ENCODE assay signal across 31 cellular contexts in the genomic region with DNA sequence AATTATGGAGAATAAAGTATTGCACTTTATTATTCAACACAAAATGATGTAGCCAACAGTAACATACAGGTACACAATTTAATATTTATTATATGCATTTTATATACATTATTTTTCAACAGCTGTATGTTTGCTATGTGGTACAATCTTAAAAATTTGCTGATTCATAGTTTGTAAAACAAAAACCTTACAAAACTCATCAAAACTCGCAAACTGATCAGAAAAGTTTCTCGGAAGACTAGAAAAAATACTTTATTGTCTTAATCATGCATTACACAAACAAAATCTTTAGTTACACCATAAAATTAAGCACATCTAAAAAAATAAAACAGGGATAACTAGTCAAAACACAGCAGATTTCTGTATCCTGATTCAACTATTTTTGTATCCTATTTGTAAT.
"Had no signal": no experiment of that assay in that cellular context is flagged by ENCODE, and none has a peak within 500 bp of the region (broad histone marks: within the 10 kb centered on the region; RNA-seq: fewer than 3 reads in every experiment).

No MANE protein-coding gene starts in this region.

- ATAC-seq: activated CD4-positive, CD25-positive, alpha-beta regulatory T cell treated with anti-CD3 and anti-CD28 coated beads, Interleukin-2, amount 50 U/mL, for 24 hours; activated CD8-positive, alpha-beta T cell treated with anti-CD3 and anti-CD28 coated beads for 36 hours; activated T-cell treated with anti-CD3 and anti-CD28 coated beads, Interleukin-2, amount 50 U/mL, for 4 hours; activated T-helper 17 cell treated with anti-CD3 and anti-CD28 coated beads, Interleukin-2, amount 50 U/mL, for 72 hours; foreskin keratinocyte; gastrocnemius medialis; heart left ventricle; T-helper 17 cell had no signal

- DNase-seq: activated B cell treated with CpG ODN at 0.5 μM for 24 hours; activated CD4-positive, alpha-beta T cell treated with anti-CD3 and anti-CD28 coated beads for 48 hours; activated CD4-positive, alpha-beta T cell treated with anti-CD3 and anti-CD28 coated beads, Interleukin-2, amount 50 U/mL, for 1 hour; activated CD4-positive, alpha-beta T cell treated with anti-CD3 and anti-CD28 coated beads, Interleukin-2, amount 50 U/mL, for 48 hours; activated CD8-positive, alpha-beta memory T cell treated with anti-CD3 and anti-CD28 coated beads for 24 hours; activated CD8-positive, alpha-beta T cell treated with anti-CD3 and anti-CD28 coated beads for 36 hours; activated effector memory CD4-positive, alpha-beta T cell treated with Interleukin-2 at 50 U/mL for 16 hours; activated gamma-delta T cell treated with Interleukin-2 at 50 U/mL for 16 hours; activated naive CD4-positive, alpha-beta T cell treated with anti-CD3 and anti-CD28 coated beads, Interleukin-2, amount 50 U/mL, for 16 hours; activated naive CD4-positive, alpha-beta T cell treated with Interleukin-2 at 50 U/mL for 16 hours; activated T-cell treated with anti-CD3 and anti-CD28 coated beads, Interleukin-2, amount 50 U/mL, for 4 hours; amniotic stem cell; anterior cingulate cortex; brain microvascular endothelial cell; dorsolateral prefrontal cortex; effector memory CD4-positive, alpha-beta T cell; endodermal cell; erythroblast; foreskin keratinocyte; gastrocnemius medialis; glutamatergic neuron; heart left ventricle; T-helper 17 cell; T1000; WERI-Rb-1 had no signal

- FAIRE-seq: astrocyte, bronchial epithelial cell had no signal

- H3K4me3 ChIP-seq: coronary artery, dorsolateral prefrontal cortex, esophagus muscularis mucosa, gastrocnemius medialis, heart left ventricle had no signal

- H3K4me1 ChIP-seq: foreskin keratinocyte, gastrocnemius medialis had no signal

- H3K27ac ChIP-seq: brain microvascular endothelial cell, coronary artery, dorsolateral prefrontal cortex, esophagus muscularis mucosa, foreskin keratinocyte, gastrocnemius medialis, heart left ventricle, WERI-Rb-1 had no signal

- H3K9me3 ChIP-seq: esophagus muscularis mucosa, gastrocnemius medialis, heart left ventricle had no signal
